1 cellular context compared by ENCODE assay signal in the genomic region with DNA sequence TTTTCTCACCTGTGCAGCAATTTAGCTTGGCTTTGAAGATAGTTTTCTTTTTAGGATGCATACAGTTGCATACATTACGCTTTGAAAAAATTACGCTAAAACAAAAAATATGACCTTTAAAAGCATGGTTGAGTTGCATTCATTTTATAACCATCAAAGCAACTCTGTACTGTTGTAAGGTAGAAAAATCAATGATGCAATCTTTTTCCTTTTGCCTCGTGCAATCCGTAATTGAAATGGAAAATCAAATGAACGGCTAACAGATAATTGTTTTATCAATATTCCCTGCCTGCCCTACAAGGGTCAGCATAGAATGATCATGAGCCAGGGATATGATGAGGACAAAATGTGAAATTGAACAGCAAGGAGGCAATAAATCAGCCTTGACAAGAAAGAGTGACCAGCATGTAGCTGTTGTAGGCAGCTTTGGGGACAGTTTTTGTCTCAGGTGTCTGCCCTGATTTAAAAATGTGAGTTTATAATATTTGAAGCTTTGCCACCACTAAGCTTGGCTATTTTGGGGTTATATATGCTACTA.
TF ChIP-seq lines count a peak whose summit lies in the region.

No MANE protein-coding gene starts in this region.

TF ChIP-seq in GM23338, 12 proteins besides CTCF, POLR2A, EP300 and RAD21 (continued from another document):
- TF ChIP-seq, protein P1, sequence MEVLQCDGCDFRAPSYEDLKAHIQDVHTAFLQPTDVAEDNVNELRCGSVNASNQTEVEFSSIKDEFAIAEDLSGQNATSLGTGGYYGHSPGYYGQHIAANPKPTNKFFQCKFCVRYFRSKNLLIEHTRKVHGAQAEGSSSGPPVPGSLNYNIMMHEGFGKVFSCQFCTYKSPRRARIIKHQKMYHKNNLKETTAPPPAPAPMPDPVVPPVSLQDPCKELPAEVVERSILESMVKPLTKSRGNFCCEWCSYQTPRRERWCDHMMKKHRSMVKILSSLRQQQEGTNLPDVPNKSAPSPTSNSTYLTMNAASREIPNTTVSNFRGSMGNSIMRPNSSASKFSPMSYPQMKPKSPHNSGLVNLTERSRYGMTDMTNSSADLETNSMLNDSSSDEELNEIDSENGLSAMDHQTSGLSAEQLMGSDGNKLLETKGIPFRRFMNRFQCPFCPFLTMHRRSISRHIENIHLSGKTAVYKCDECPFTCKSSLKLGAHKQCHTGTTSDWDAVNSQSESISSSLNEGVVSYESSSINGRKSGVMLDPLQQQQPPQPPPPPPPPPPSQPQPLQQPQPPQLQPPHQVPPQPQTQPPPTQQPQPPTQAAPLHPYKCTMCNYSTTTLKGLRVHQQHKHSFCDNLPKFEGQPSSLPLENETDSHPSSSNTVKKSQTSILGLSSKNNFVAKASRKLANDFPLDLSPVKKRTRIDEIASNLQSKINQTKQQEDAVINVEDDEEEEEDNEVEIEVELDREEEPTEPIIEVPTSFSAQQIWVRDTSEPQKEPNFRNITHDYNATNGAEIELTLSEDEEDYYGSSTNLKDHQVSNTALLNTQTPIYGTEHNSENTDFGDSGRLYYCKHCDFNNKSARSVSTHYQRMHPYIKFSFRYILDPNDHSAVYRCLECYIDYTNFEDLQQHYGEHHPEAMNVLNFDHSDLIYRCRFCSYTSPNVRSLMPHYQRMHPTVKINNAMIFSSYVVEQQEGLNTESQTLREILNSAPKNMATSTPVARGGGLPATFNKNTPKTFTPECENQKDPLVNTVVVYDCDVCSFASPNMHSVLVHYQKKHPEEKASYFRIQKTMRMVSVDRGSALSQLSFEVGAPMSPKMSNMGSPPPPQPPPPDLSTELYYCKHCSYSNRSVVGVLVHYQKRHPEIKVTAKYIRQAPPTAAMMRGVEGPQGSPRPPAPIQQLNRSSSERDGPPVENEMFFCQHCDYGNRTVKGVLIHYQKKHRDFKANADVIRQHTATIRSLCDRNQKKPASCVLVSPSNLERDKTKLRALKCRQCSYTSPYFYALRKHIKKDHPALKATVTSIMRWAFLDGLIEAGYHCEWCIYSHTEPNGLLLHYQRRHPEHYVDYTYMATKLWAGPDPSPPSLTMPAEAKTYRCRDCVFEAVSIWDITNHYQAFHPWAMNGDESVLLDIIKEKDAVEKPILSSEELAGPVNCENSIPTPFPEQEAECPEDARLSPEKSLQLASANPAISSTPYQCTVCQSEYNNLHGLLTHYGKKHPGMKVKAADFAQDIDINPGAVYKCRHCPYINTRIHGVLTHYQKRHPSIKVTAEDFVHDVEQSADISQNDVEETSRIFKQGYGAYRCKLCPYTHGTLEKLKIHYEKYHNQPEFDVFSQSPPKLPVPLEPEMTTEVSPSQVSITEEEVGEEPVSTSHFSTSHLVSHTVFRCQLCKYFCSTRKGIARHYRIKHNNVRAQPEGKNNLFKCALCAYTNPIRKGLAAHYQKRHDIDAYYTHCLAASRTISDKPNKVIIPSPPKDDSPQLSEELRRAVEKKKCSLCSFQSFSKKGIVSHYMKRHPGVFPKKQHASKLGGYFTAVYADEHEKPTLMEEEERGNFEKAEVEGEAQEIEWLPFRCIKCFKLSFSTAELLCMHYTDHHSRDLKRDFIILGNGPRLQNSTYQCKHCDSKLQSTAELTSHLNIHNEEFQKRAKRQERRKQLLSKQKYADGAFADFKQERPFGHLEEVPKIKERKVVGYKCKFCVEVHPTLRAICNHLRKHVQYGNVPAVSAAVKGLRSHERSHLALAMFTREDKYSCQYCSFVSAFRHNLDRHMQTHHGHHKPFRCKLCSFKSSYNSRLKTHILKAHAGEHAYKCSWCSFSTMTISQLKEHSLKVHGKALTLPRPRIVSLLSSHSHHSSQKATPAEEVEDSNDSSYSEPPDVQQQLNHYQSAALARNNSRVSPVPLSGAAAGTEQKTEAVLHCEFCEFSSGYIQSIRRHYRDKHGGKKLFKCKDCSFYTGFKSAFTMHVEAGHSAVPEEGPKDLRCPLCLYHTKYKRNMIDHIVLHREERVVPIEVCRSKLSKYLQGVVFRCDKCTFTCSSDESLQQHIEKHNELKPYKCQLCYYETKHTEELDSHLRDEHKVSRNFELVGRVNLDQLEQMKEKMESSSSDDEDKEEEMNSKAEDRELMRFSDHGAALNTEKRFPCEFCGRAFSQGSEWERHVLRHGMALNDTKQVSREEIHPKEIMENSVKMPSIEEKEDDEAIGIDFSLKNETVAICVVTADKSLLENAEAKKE (CRISPR knock-in tag; IDR thresholded peaks at IDR 0.05): no peak
- TF ChIP-seq CREB1 (CRISPR knock-in tag; IDR thresholded peaks at IDR 0.05; ENCODE audit: low read depth): no peak
- no peak for TF ChIP-seq EZH2 (IDR thresholded peaks at IDR 0.05; ENCODE audit: low read depth, unreplicated experiment)
- TF ChIP-seq NANOG (IDR thresholded peaks at IDR 0.05; ENCODE audit: borderline replicate concordance): no peak
- TF ChIP-seq, protein P2, sequence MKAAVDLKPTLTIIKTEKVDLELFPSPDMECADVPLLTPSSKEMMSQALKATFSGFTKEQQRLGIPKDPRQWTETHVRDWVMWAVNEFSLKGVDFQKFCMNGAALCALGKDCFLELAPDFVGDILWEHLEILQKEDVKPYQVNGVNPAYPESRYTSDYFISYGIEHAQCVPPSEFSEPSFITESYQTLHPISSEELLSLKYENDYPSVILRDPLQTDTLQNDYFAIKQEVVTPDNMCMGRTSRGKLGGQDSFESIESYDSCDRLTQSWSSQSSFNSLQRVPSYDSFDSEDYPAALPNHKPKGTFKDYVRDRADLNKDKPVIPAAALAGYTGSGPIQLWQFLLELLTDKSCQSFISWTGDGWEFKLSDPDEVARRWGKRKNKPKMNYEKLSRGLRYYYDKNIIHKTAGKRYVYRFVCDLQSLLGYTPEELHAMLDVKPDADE (IDR thresholded peaks at IDR 0.05): no peak
TF ChIP-seq in GM23338: peak in this region for 0.
